ENCODE assay signal across 19 cellular contexts in the genomic region with DNA sequence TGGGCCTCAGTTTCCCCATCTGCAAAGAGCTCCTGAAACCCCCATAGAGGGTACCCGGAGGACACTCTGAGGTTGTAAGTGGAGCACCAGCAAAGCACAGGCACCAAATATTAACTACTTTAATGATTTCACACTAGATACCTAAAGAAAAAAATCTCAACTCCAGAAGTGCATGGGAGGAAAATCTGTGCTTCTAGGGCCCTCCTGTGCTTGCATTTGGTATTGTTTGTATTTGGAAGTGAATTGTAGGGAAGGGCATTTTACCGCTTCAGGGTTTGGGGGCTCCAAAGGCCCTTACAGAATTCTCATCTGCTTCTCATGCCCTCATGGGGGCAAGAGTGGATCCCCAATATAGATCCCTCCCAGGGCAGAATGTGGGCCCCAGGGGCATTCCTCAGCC. TPM values are rescaled to one million over a fixed set of nuclear protein-coding genes. Genes with fewer than 3 reads are reported as not detected.
DNase-seq lines count a peak whose midpoint lies in the region; ATAC-seq and TF ChIP-seq lines count a peak whose summit lies in the region.
"Had no signal": no experiment of that assay in that cellular context is flagged by ENCODE, and none has a peak within 500 bp of the region (broad histone marks: within the 10 kb centered on the region; RNA-seq: fewer than 3 reads in every experiment).

No MANE protein-coding gene starts in this region.

- no peaks in the 10 kb centered on the region for H3K9me3 ChIP-seq in mammary epithelial cell (replicated peaks; ENCODE audit: insufficient read depth, low read length)
- H3K9me3 ChIP-seq in neural cell (ENCODE audit: low read length): no peaks in the 10 kb centered on the region
- no peaks in the 10 kb centered on the region for H3K9me3 ChIP-seq in vagina
- H3K9me3 ChIP-seq: prostate gland had no signal

- H3K79me2 ChIP-seq in mammary epithelial cell (ENCODE audit: insufficient read depth, low read length): no peaks in the 10 kb centered on the region
- no peaks in the 10 kb centered on the region for H3K79me2 ChIP-seq in neural cell (replicated peaks; ENCODE audit: insufficient read depth, low read length)

- dilution Hi-C loops in mammary epithelial cell (cut with HindIII; ENCODE audit: low sequenced_read_pairs): no loop called here

- H3K4me3 ChIP-seq in mammary epithelial cell (replicated peaks in 1 of 3; ENCODE audit: insufficient read depth in 1 of 3, low read depth in 2 of 3, low read length in 3 of 3) (no peak overlapping the region), neural cell (ENCODE audit: low read length) (no peak overlapping the region), vagina (no peak overlapping the region)
- H3K4me3 ChIP-seq: cardiac muscle cell, prostate gland had no signal

- no peaks in the 10 kb centered on the region for H3K9me2 ChIP-seq in neural cell (ENCODE audit: insufficient read depth, low read length)

- TF ChIP-seq CTCF in C4-2B (conservative IDR thresholded peaks at IDR 0.05) (no peak), HFFc6 (IDR thresholded peaks at IDR 0.05) (peak; percentile 36), mammary epithelial cell (conservative IDR thresholded peaks at IDR 0.05 in 1 of 2, IDR thresholded peaks at IDR 0.05 in 1 of 2; ENCODE audit: extremely low read depth in 1 of 2, insufficient read depth in 1 of 2, low read depth in 1 of 2, low read length in 2 of 2) (peak; percentile 9 to 39), neural cell (IDR thresholded peaks at IDR 0.05; ENCODE audit: poor library complexity, severe bottlenecking) (peak; percentile 16), vagina (IDR thresholded peaks at IDR 0.05) (no peak)

- 100% methylated on average over 2 of the region's 2 CpGs for WGBS in mammary epithelial cell (ENCODE audit: low coverage, missing lambda C conversion rate)

- peak overlapping the region; percentile 54 for H3K4me2 ChIP-seq in mammary epithelial cell (ENCODE audit: insufficient read depth, low read depth, low read length)
- H3K4me2 ChIP-seq in neural cell (ENCODE audit: low read length): no peak overlapping the region

- H3F3A ChIP-seq in neural cell (ENCODE audit: insufficient read depth, low read length, poor library complexity, severe bottlenecking): no peaks in the 10 kb centered on the region

- intact Hi-C loops in mammary epithelial cell (cut with micrococcal nuclease) (loop anchor here (1.0 to 10.0 kb wide), 3 partner anchors 11 to 864 kb away; no protein-coding TSS in a partner anchor), vagina (cut with DNase I) (no loop called here)

- H3K9ac ChIP-seq in mammary epithelial cell (ENCODE audit: insufficient read depth, low read length) (no peak overlapping the region), neural cell (ENCODE audit: low read length) (no peak overlapping the region)

- no peak overlapping the region for H3K4me3 Mint-ChIP-seq in HFFc6
- H3K4me3 Mint-ChIP-seq: activated naive CD4-positive, alpha-beta T cell treated with anti-CD3 and anti-CD28 coated beads, Interleukin-2, amount 50 U/mL, for 24 hours had no signal

- H3K27ac Mint-ChIP-seq in HFFc6: no peak overlapping the region
- H3K27ac Mint-ChIP-seq: activated naive CD4-positive, alpha-beta T cell treated with anti-CD3 and anti-CD28 coated beads, Interleukin-2, amount 50 U/mL, for 24 hours had no signal

- no peaks in the 10 kb centered on the region for H3K9me3 Mint-ChIP-seq in HFFc6
- H3K9me3 Mint-ChIP-seq: activated naive CD4-positive, alpha-beta T cell treated with anti-CD3 and anti-CD28 coated beads, Interleukin-2, amount 50 U/mL, for 24 hours had no signal

- peaks cover 46% of the 10 kb centered on the region for H3K27me3 Mint-ChIP-seq in HFFc6 (ENCODE audit: insufficient read depth)

- H2AFZ ChIP-seq in mammary epithelial cell (ENCODE audit: low read depth, low read length) (peak overlapping the region; percentile 79), neural cell (ENCODE audit: low read depth, low read length) (no peak overlapping the region)

- in situ Hi-C loops in mammary epithelial cell (cut with MboI; ENCODE audit: low sequenced_read_pairs in 2 of 2): no loop called here

- no peaks in the 10 kb centered on the region for H3K4me1 Mint-ChIP-seq in HFFc6 (ENCODE audit: low read depth)
- H3K4me1 Mint-ChIP-seq: activated naive CD4-positive, alpha-beta T cell treated with anti-CD3 and anti-CD28 coated beads, Interleukin-2, amount 50 U/mL, for 24 hours had no signal

- H3K36me3 ChIP-seq in mammary epithelial cell (ENCODE audit: insufficient read depth, low read length) (no peaks in the 10 kb centered on the region), neural cell (ENCODE audit: insufficient read depth, low read length) (no peaks in the 10 kb centered on the region), vagina (no peaks in the 10 kb centered on the region)
- H3K36me3 ChIP-seq: cardiac muscle cell, prostate gland had no signal

- TF ChIP-seq EP300 in neural cell (conservative IDR thresholded peaks at IDR 0.05; ENCODE audit: poor library complexity, severe bottlenecking): no peak

- H4K20me1 ChIP-seq in mammary epithelial cell (ENCODE audit: insufficient read depth, low read length) (no peaks in the 10 kb centered on the region), neural cell (ENCODE audit: insufficient read depth) (no peaks in the 10 kb centered on the region)

- no TSS peak for BruUV-seq in mammary epithelial cell (replicated peaks; lab: Mats Ljungman, UMichigan)

- CTCF ChIA-PET in mammary epithelial cell (lab: Charles Lee; ENCODE audit: low non-redundant PET): no interaction called here

- H3K27me3 ChIP-seq in mammary epithelial cell (ENCODE audit: insufficient read depth, low read length) (no peaks in the 10 kb centered on the region), neural cell (ENCODE audit: insufficient read depth, low read depth, low read length) (no peaks in the 10 kb centered on the region), vagina (no peaks in the 10 kb centered on the region)

- TF ChIP-seq RAD21 in neural cell (conservative IDR thresholded peaks at IDR 0.05): peak; percentile 23

- H3K4me1 ChIP-seq in mammary epithelial cell (ENCODE audit: insufficient read depth, low read length) (peaks cover 16% of the 10 kb centered on the region), vagina (peaks cover 7% of the 10 kb centered on the region)
- H3K4me1 ChIP-seq: prostate gland had no signal

- no peak for DNase-seq in HFFc6
- DNase-seq in mammary epithelial cell: no peak
- DNase-seq in epidermal melanocyte (ENCODE audit: insufficient read length, low spot score): no peak
- DNase-seq in vagina (ENCODE audit: extremely low spot score in 2 of 2): no peak
- no peak for DNase-seq in effector CD8-positive, alpha-beta T cell (lab: John Stamatoyannopoulos, UW)
- DNase-seq: activated CD4-positive, alpha-beta T cell treated with anti-CD3 and anti-CD28 coated beads, Interleukin-2, amount 50 U/mL, for 4 hours; activated T-cell treated with anti-CD3 and anti-CD28 coated beads, Interleukin-2, amount 50 U/mL, for 1 hour; foreskin fibroblast; NCI-H2107; stimulated activated naive CD4-positive, alpha-beta T cell treated with Interleukin-2 at 50 U/mL for 16 hours had no signal

- H3K27ac ChIP-seq in C4-2B (peak overlapping the region; percentile 63), mammary epithelial cell (ENCODE audit: insufficient read depth, low read depth, low read length) (no peak overlapping the region), neural cell (ENCODE audit: low read length) (no peak overlapping the region), vagina (no peak overlapping the region)
- H3K27ac ChIP-seq: cardiac muscle cell had no signal

- ATAC-seq in HG03280 (IDR thresholded peaks at IDR 0.05; ENCODE audit: unreplicated experiment): no peak

- no peaks in the 10 kb centered on the region for H3K36me3 Mint-ChIP-seq in HFFc6 (ENCODE audit: low read depth)
- H3K36me3 Mint-ChIP-seq: activated naive CD4-positive, alpha-beta T cell treated with anti-CD3 and anti-CD28 coated beads, Interleukin-2, amount 50 U/mL, for 24 hours had no signal

- no peak for TF ChIP-seq POLR2A in vagina (IDR thresholded peaks at IDR 0.05)

TF ChIP-seq in neural cell, 6 proteins besides CTCF, POLR2A, EP300 and RAD21:
- TF ChIP-seq, protein P1, sequence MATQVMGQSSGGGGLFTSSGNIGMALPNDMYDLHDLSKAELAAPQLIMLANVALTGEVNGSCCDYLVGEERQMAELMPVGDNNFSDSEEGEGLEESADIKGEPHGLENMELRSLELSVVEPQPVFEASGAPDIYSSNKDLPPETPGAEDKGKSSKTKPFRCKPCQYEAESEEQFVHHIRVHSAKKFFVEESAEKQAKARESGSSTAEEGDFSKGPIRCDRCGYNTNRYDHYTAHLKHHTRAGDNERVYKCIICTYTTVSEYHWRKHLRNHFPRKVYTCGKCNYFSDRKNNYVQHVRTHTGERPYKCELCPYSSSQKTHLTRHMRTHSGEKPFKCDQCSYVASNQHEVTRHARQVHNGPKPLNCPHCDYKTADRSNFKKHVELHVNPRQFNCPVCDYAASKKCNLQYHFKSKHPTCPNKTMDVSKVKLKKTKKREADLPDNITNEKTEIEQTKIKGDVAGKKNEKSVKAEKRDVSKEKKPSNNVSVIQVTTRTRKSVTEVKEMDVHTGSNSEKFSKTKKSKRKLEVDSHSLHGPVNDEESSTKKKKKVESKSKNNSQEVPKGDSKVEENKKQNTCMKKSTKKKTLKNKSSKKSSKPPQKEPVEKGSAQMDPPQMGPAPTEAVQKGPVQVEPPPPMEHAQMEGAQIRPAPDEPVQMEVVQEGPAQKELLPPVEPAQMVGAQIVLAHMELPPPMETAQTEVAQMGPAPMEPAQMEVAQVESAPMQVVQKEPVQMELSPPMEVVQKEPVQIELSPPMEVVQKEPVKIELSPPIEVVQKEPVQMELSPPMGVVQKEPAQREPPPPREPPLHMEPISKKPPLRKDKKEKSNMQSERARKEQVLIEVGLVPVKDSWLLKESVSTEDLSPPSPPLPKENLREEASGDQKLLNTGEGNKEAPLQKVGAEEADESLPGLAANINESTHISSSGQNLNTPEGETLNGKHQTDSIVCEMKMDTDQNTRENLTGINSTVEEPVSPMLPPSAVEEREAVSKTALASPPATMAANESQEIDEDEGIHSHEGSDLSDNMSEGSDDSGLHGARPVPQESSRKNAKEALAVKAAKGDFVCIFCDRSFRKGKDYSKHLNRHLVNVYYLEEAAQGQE (IDR thresholded peaks at IDR 0.05; ENCODE audit: borderline replicate concordance): no peak
- peak; percentile 34 for TF ChIP-seq SMC3 (conservative IDR thresholded peaks at IDR 0.05; ENCODE audit: poor library complexity)

RNA-seq across cellular contexts. Expression of a gene that starts 22.4 kb away (rescaled TPM):
- under 1 TPM in 5 of 6 experiments, not detected in 1; 0.10 to 0.35 (median 0.14) TPM for total RNA-seq in HFFc6 (2021; fragmentation: NEBNext Ultra II Directional; extraction: Animal tissue kit (Norgen Biotek cat#: 25700))
- total RNA-seq in mammary epithelial cell (not detected), vagina (not detected)
- polyA plus RNA-seq in mammary epithelial cell (not detected), neural cell (not detected in 2 replicates)
- polyA minus RNA-seq in mammary epithelial cell (not detected), neural cell (not detected in 2 replicates)
- total RNA-seq: cardiac muscle cell, HT1080, left lobe of liver, prostate gland had no signal
- polyA plus RNA-seq: AG04450, cardiac muscle cell had no signal

Comparison
In these comparisons a context has a peak if more than half of its experiments do, and no peak if none do; other contexts are left out.
1. CTCF ChIP-seq: peak in HFFc6 (single experiment), mammary epithelial cell (2 of 2) and neural cell (single experiment); none in C4-2B (single experiment) and vagina (0 of 3).